In genomic region chr11:70145025-70145529, GRCh38 we compare ENCODE assay signal across 1 cellular context.
TF ChIP-seq lines count a peak whose summit lies in the region.

No MANE protein-coding gene starts in this region.

TF ChIP-seq in HepG2, 621 proteins besides CTCF, POLR2A, EP300 and RAD21:
- TF ChIP-seq ZNF770 (CRISPR knock-in tag; IDR thresholded peaks at IDR 0.05) (no peak), ZNF180 (CRISPR knock-in tag; IDR thresholded peaks at IDR 0.05; ENCODE audit: borderline replicate concordance, low read depth) (peak; percentile 96; the same call in 1 of the 2 replicates)
